9 cellular contexts compared by ENCODE assay signal in the genomic region with DNA sequence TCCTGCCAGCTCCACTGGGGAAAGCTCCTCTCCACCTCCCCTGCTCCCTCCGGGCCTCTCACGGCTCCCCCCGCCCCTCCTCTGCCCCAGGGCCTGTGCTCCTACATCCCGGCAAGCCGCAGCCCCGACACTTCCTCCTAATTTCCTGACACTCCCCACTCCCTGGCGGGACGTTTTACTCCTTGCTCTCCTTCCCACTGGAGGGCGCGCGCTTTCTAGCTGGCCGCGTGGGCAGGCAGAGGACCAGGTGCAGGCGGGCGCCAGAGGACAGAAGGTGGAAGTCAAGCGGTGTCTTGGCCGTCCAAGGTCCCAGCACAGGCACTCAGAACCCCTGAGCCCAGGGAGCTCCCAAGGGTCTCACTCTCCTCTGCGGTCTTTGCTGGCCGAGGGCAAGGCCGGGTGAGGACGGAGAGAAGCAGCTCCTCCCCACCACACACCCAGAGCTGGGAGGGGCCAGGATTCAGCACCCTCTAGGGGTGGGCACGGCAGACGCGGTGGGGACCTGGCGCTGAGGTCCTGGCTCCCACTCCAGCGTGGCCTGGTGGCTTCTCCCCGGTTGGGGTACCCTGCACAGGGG. TPM values are rescaled to one million over a fixed set of nuclear protein-coding genes. Genes with fewer than 3 reads are reported as not detected.
DNase-seq lines count a peak whose midpoint lies in the region; FAIRE-seq and TF ChIP-seq lines count a peak whose summit lies in the region.
"Had no signal": no experiment of that assay in that cellular context is flagged by ENCODE, and none has a peak within 500 bp of the region (broad histone marks: within the 10 kb centered on the region; RNA-seq: fewer than 3 reads in every experiment).

No MANE protein-coding gene starts in this region.

- H4K8ac ChIP-seq in H1 (ENCODE audit: extremely low read depth, insufficient read depth, low read length), result no peak overlapping the region; the same call in 1 of the 2 replicates
- H4K8ac ChIP-seq in mesenchymal stem cell (ENCODE audit: low read length), result peak overlapping the region; percentile 94

- no peaks in the 10 kb centered on the region for H3K9me3 ChIP-seq in Peyer's patch
- no peaks in the 10 kb centered on the region for H3K9me3 ChIP-seq in H1 (ENCODE audit: insufficient read depth in 2 of 2, low read depth in 1 of 2, low read length in 1 of 2)
- no peaks in the 10 kb centered on the region for H3K9me3 ChIP-seq in mesenchymal stem cell (ENCODE audit: control insufficient read depth, low read length)

- CTCF ChIA-PET in H1 (lab: Charles Lee; ENCODE audit: partially characterized antibody), result interaction anchor here (1.0 to 4.5 kb wide), 11 partner anchors 10 to 114 kb away, joined by 3 to 24 read pairs (median 5); partner anchors contain the start of gene ADAM8

- H2AFZ ChIP-seq in H1 (ENCODE audit: low read length) (peak overlapping the region; percentile 48; the same call in 1 of the 2 replicates), mesenchymal stem cell (ENCODE audit: low read depth, low read length) (peak overlapping the region; percentile 20)

- H3K4me2 ChIP-seq in H1 (ENCODE audit: insufficient read depth in 1 of 2, low read depth in 2 of 2, low read length in 2 of 2) (peak overlapping the region; percentile 49 to 81), mesenchymal stem cell (ENCODE audit: low read length, poor library complexity, severe bottlenecking) (peak overlapping the region; percentile 60)

- 12% methylated on average over 26 of the region's 27 CpGs; no CpG with 5 or more reads in 1 of the 2 experiments for WGBS in H1 (ENCODE audit: extremely low coverage in 1 of 2, insufficient coverage in 1 of 2, insufficient read length in 1 of 2, insufficient replicate concordance in 2 of 2, low coverage in 1 of 2, low lambda C conversion rate in 2 of 2, missing lambda C conversion rate in 1 of 2), 2 experiments
- 8% methylated on average over 27 of the region's 27 CpGs for WGBS in mesenchymal stem cell

- H2AK5ac ChIP-seq in H1 (ENCODE audit: low read depth, low read length) (no peak overlapping the region), mesenchymal stem cell (ENCODE audit: low read length, severe bottlenecking) (no peak overlapping the region)

- peak overlapping the region; percentile 37 for H4K5ac ChIP-seq in H1 (ENCODE audit: insufficient read length, low read depth, low read length)

- H3K9ac ChIP-seq in H1 (replicated peaks in 1 of 4; ENCODE audit: extremely low read depth in 1 of 4, low read depth in 3 of 4, low read length in 3 of 4) (no peak overlapping the region), mesenchymal stem cell (ENCODE audit: low read length) (peak overlapping the region; percentile 5)

- peak overlapping the region; percentile 68 for H4K91ac ChIP-seq in H1 (replicated peaks; ENCODE audit: insufficient read length, low read length)
- H4K91ac ChIP-seq in mesenchymal stem cell (ENCODE audit: low read length), result peak overlapping the region; percentile 84

- H2BK120ac ChIP-seq in H1 (replicated peaks; ENCODE audit: low read depth, low read length) (no peak overlapping the region), mesenchymal stem cell (ENCODE audit: low read depth, low read length) (no peak overlapping the region)

- H3K14ac ChIP-seq in H1 (ENCODE audit: insufficient read length) (no peak overlapping the region), mesenchymal stem cell (ENCODE audit: low read length in 2 of 2) (peak overlapping the region in 1 of 2 experiments; percentile 79)

- H4K20me1 ChIP-seq in H1 (replicated peaks in 1 of 2; ENCODE audit: control insufficient read depth in 1 of 2, insufficient read depth in 2 of 2, low read length in 2 of 2), result peaks cover 0 to 3% of the 10 kb centered on the region in 2 experiments

- FAIRE-seq in GM18507 (lab: Jason Lieb, UNC) (peak; percentile 62), H1 (lab: Jason Lieb, UNC) (no peak)
- FAIRE-seq: islet of Langerhans had no signal

- no peak overlapping the region for H3K56ac ChIP-seq in H1 (replicated peaks; ENCODE audit: insufficient read length, low read depth, low read length)

- peak overlapping the region; percentile 76; the same call in 1 of the 2 replicates for H2BK5ac ChIP-seq in H1 (ENCODE audit: low read depth, low read length)
- H2BK5ac ChIP-seq in mesenchymal stem cell (ENCODE audit: low read depth, low read length, poor library complexity, severe bottlenecking), result no peak overlapping the region

- peaks cover 7% of the 10 kb centered on the region; the same call in 1 of the 2 replicates for H3K23me2 ChIP-seq in H1 (ENCODE audit: low read depth, low read length)

- peak; percentile 2 for TF ChIP-seq CTCF in AG09309 (IDR thresholded peaks at IDR 0.05; ENCODE audit: control insufficient read depth, insufficient read depth, low read depth, low read length, missing control alignments)
- TF ChIP-seq CTCF in Peyer's patch (IDR thresholded peaks at IDR 0.05), result peak in 4 of 6 experiments; percentile 25 to 49 (median 37)
- TF ChIP-seq CTCF in H1 (IDR thresholded peaks at IDR 0.05; ENCODE audit: control extremely low read depth in 1 of 3, insufficient read depth in 1 of 3, low read depth in 1 of 3, low read length in 3 of 3), result peak in 2 of 3 experiments; percentile 10 to 21; a peak in 2 of 4 replicates

- H3K27me3 ChIP-seq in Peyer's patch (no peaks in the 10 kb centered on the region), H1 (replicated peaks in 1 of 4; ENCODE audit: control insufficient read depth in 3 of 4, extremely low read depth in 1 of 4, insufficient read depth in 3 of 4, low read length in 3 of 4) (peaks cover 0 to 5% (median 4%) of the 10 kb centered on the region in 4 experiments; a peak in 6 of 7 replicates), mesenchymal stem cell (ENCODE audit: control insufficient read depth in 1 of 2, insufficient read depth in 1 of 2, low read length in 2 of 2) (no peaks in the 10 kb centered on the region)

- DNase-seq in AG09309 (ENCODE audit: low read depth) (no peak), GM18507 (ENCODE audit: extremely low spot score, insufficient read length, low read depth) (no peak), Peyer's patch (peak; percentile 73 to 87 (median 84)), H1 (ENCODE audit: low read depth in 1 of 2, low spot score in 2 of 2) (peak in 1 of 2 experiments; percentile 79), mesenchymal stem cell (peak; percentile 48), AG08396 (ENCODE audit: low spot score) (no peak), NOMO-1 treated with DMSO at 0.1 percent for 48 hours (lab: John Stamatoyannopoulos, UW; ENCODE audit: unreplicated experiment) (no peak), AG08395 (ENCODE audit: low spot score) (no peak)

- 0 out of 2 replicates have a peak overlapping the region, but pooled peaks have one; percentile 21 for H2BK20ac ChIP-seq in H1 (ENCODE audit: low read length)

- H3K79me2 ChIP-seq in H1 (ENCODE audit: control insufficient read depth in 1 of 2, insufficient read depth in 2 of 2, low read length in 2 of 2), result no peaks in the 10 kb centered on the region

- H3K23ac ChIP-seq in H1 (ENCODE audit: insufficient read length), result no peak overlapping the region
- H3K23ac ChIP-seq in mesenchymal stem cell (ENCODE audit: low read length in 2 of 2), result no peak overlapping the region

- H3K27ac ChIP-seq in Peyer's patch, result peak overlapping the region; percentile 30 to 66 (median 56)
- H3K27ac ChIP-seq in H1 (ENCODE audit: low read depth, low read length), result no peak overlapping the region
- H3K27ac ChIP-seq in mesenchymal stem cell (ENCODE audit: low read length, poor library complexity, severe bottlenecking), result no peak overlapping the region

- POLR2A ChIA-PET in H1 (lab: Charles Lee; ENCODE audit: partially characterized antibody), result interaction anchor here (0.7 to 2.5 kb wide), 7 partner anchors 10 to 57 kb away, joined by 3 to 11 read pairs (median 3); no protein-coding TSS in a partner anchor

- peaks cover 7 to 47% (median 29%) of the 10 kb centered on the region in 4 donors for H3K4me1 ChIP-seq in Peyer's patch
- H3K4me1 ChIP-seq in H1 (replicated peaks in 1 of 4; ENCODE audit: control insufficient read depth in 3 of 4, insufficient read depth in 4 of 4, low read length in 3 of 4), result peaks cover 0 to 19% (median 11%) of the 10 kb centered on the region in 4 experiments; a peak in 5 of 7 replicates
- H3K4me1 ChIP-seq in mesenchymal stem cell (ENCODE audit: control insufficient read depth, insufficient read depth, low read depth, low read length), result peaks cover 44% of the 10 kb centered on the region

- H2BK12ac ChIP-seq in H1 (ENCODE audit: low read depth, low read length) (no peak overlapping the region), mesenchymal stem cell (ENCODE audit: low read length in 2 of 2) (peak overlapping the region; percentile 79 to 98)

- H3K36me3 ChIP-seq in Peyer's patch (no peaks in the 10 kb centered on the region), H1 (ENCODE audit: control insufficient read depth in 2 of 4, insufficient read depth in 4 of 4, low read length in 3 of 4) (no peaks in the 10 kb centered on the region), mesenchymal stem cell (ENCODE audit: control insufficient read depth in 1 of 2, insufficient read depth in 2 of 2, low read depth in 1 of 2, low read length in 2 of 2) (no peaks in the 10 kb centered on the region)

- TF ChIP-seq POLR2A in Peyer's patch (IDR thresholded peaks at IDR 0.05) (no peak), H1 (IDR thresholded peaks at IDR 0.05; ENCODE audit: control extremely low read depth in 1 of 2, low read depth in 2 of 2, low read length in 2 of 2) (no peak)

- H3K4me3 ChIP-seq in AG09309 (ENCODE audit: control insufficient read depth, low read depth, low read length) (no peak overlapping the region), Peyer's patch (peak overlapping the region in 3 of 4 donors; percentile 22 to 39 (median 30)), H1 (ENCODE audit: extremely low read depth in 1 of 4, insufficient read depth in 2 of 4, low read depth in 3 of 4, low read length in 4 of 4) (peak overlapping the region; percentile 0 to 57 (median 32); a peak in 7 of 8 replicates), mesenchymal stem cell (ENCODE audit: insufficient read depth in 1 of 2, low read depth in 1 of 2, low read length in 2 of 2) (peak overlapping the region; percentile 26 to 35)

- H3K18ac ChIP-seq in H1 (ENCODE audit: extremely low read depth, low read length) (peak overlapping the region; percentile 7), mesenchymal stem cell (ENCODE audit: low read depth in 1 of 2, low read length in 2 of 2) (peak overlapping the region; percentile 52 to 94)

- H3K4ac ChIP-seq in H1 (replicated peaks; ENCODE audit: insufficient read length, low read depth, low read length), result no peak overlapping the region
- H3K4ac ChIP-seq in mesenchymal stem cell (ENCODE audit: low read depth in 1 of 2, low read length in 2 of 2), result peak overlapping the region in 1 of 2 experiments; percentile 32

- TF ChIP-seq RAD21 in H1 (IDR thresholded peaks at IDR 0.05 in 1 of 2, conservative IDR thresholded peaks at IDR 0.05 in 1 of 2; ENCODE audit: low read depth in 2 of 2, low read length in 2 of 2), result peak; percentile 11 to 24

- TF ChIP-seq EP300 in H1 (IDR thresholded peaks at IDR 0.05; ENCODE audit: borderline replicate concordance in 1 of 2, low read depth in 2 of 2, low read length in 2 of 2), result no peak

- H3K79me1 ChIP-seq in H1 (ENCODE audit: low read depth, low read length), result no peaks in the 10 kb centered on the region
- H3K79me1 ChIP-seq in mesenchymal stem cell (replicated peaks; ENCODE audit: low read length, poor library complexity, severe bottlenecking), result no peaks in the 10 kb centered on the region

- H2BK15ac ChIP-seq in H1 (ENCODE audit: low read length) (no peak overlapping the region), mesenchymal stem cell (ENCODE audit: low read depth, poor library complexity, severe bottlenecking) (peak overlapping the region; percentile 86)

RNA-seq across cellular contexts. Expression of gene ADAM8, which starts 19.1 kb away (rescaled TPM):
- total RNA-seq in Peyer's patch, result 10 to 100 TPM in 1 of 4 donors, 1 to 10 TPM in 3; 5.4 to 12.4 (median 6.4) TPM
- 4.4 and 4.6 TPM in 2 replicates for total RNA-seq in H1 (2021; fragmentation: NEBNext Ultra II Directional; extraction: Animal tissue kit (Norgen Biotek cat#: 25700))
- 4.6 and 6.0 TPM in 2 replicates for polyA plus RNA-seq in H1 (2011; rRNA removed)
- 3.4 TPM for polyA plus RNA-seq in H1 (2011; cell fraction: cytosol; rRNA removed)
- 24.5 TPM for polyA plus RNA-seq in H1 (2011; cell fraction: nucleus; rRNA removed)
- polyA plus RNA-seq in H1 (2012, experiment 1 of 2), result 1.7 to 3.4 TPM (median 2.6 TPM) in 4 replicates
- 1.7 TPM for polyA plus RNA-seq in H1 (2012, experiment 2 of 2)
- 3.5 TPM for polyA plus RNA-seq in H1 (2013, experiment 1 of 2)
- polyA plus RNA-seq in H1 (2013, experiment 2 of 2), result 3.1 TPM
- 2.2 and 2.5 TPM in 2 replicates for polyA minus RNA-seq in H1 (2011; rRNA and poly(A)+ RNA removed)
- 3.8 TPM for polyA minus RNA-seq in H1 (2011; cell fraction: cytosol; rRNA and poly(A)+ RNA removed)
- 10.3 TPM for polyA minus RNA-seq in H1 (2011; cell fraction: nucleus; rRNA and poly(A)+ RNA removed)
- polyA plus RNA-seq in mesenchymal stem cell (2013, experiment 1 of 2), result 0.50 TPM
- 0.41 TPM for polyA plus RNA-seq in mesenchymal stem cell (2013, experiment 2 of 2)

RNA-seq across cellular contexts. Expression of gene VENTX, which starts 19.9 kb away (rescaled TPM):
- under 1 TPM in 1 of 4 donors, not detected in 3; 0.54 TPM for total RNA-seq in Peyer's patch
- total RNA-seq in H1 (2021; fragmentation: NEBNext Ultra II Directional; extraction: Animal tissue kit (Norgen Biotek cat#: 25700)), result 4.7 and 5.6 TPM in 2 replicates
- 5.6 and 7.8 TPM in 2 replicates for polyA plus RNA-seq in H1 (2011; rRNA removed)
- 4.6 TPM for polyA plus RNA-seq in H1 (2011; cell fraction: cytosol; rRNA removed)
- polyA plus RNA-seq in H1 (2011; cell fraction: nucleus; rRNA removed), result 17.4 TPM
- 3.4 to 5.9 TPM (median 5.1 TPM) in 4 replicates for polyA plus RNA-seq in H1 (2012, experiment 1 of 2)
- 3.8 TPM for polyA plus RNA-seq in H1 (2012, experiment 2 of 2)
- polyA plus RNA-seq in H1 (2013, experiment 1 of 2), result 3.8 TPM
- 3.5 TPM for polyA plus RNA-seq in H1 (2013, experiment 2 of 2)
- polyA minus RNA-seq in H1 (2011; rRNA and poly(A)+ RNA removed), result 1.6 and 1.7 TPM in 2 replicates
- 5.8 TPM for polyA minus RNA-seq in H1 (2011; cell fraction: cytosol; rRNA and poly(A)+ RNA removed)
- 6.0 TPM for polyA minus RNA-seq in H1 (2011; cell fraction: nucleus; rRNA and poly(A)+ RNA removed)
- polyA plus RNA-seq in mesenchymal stem cell (2013, experiment 1 of 2), result not detected
- polyA plus RNA-seq in mesenchymal stem cell (2013, experiment 2 of 2), result not detected

RNA-seq across cellular contexts. Expression of gene UTF1, which starts 27.6 kb away (rescaled TPM):
- total RNA-seq in Peyer's patch, result not detected
- 21.7 and 21.8 TPM in 2 replicates for total RNA-seq in H1 (2021; fragmentation: NEBNext Ultra II Directional; extraction: Animal tissue kit (Norgen Biotek cat#: 25700))
- polyA plus RNA-seq in H1 (2011; rRNA removed), result 0.47 and 0.97 TPM in 2 replicates
- 0.56 TPM for polyA plus RNA-seq in H1 (2011; cell fraction: cytosol; rRNA removed)
- polyA plus RNA-seq in H1 (2011; cell fraction: nucleus; rRNA removed), result 3.0 TPM
- 4.6 to 12.2 TPM (median 10.6 TPM) in 4 replicates for polyA plus RNA-seq in H1 (2012, experiment 1 of 2)
- 0.80 TPM for polyA plus RNA-seq in H1 (2012, experiment 2 of 2)
- 23.8 TPM for polyA plus RNA-seq in H1 (2013, experiment 1 of 2)
- polyA plus RNA-seq in H1 (2013, experiment 2 of 2), result 24.8 TPM
- polyA minus RNA-seq in H1 (2011; rRNA and poly(A)+ RNA removed), result not detected in 2 replicates
- 6.3 TPM for polyA minus RNA-seq in H1 (2011; cell fraction: cytosol; rRNA and poly(A)+ RNA removed)
- 4.3 TPM for polyA minus RNA-seq in H1 (2011; cell fraction: nucleus; rRNA and poly(A)+ RNA removed)
- polyA plus RNA-seq in mesenchymal stem cell (2013, experiment 1 of 2), result not detected
- polyA plus RNA-seq in mesenchymal stem cell (2013, experiment 2 of 2), result not detected

RNA-seq across cellular contexts. Expression of gene TUBGCP2, which starts 51.1 kb away (rescaled TPM):
- total RNA-seq in Peyer's patch, result 10 to 100 TPM; 40.1 to 85.0 (median 67.8) TPM
- 51.9 and 54.2 TPM in 2 replicates for total RNA-seq in H1 (2021; fragmentation: NEBNext Ultra II Directional; extraction: Animal tissue kit (Norgen Biotek cat#: 25700))
- polyA plus RNA-seq in H1 (2011; rRNA removed), result 34.9 and 43.9 TPM in 2 replicates
- polyA plus RNA-seq in H1 (2011; cell fraction: cytosol; rRNA removed), result 37.4 TPM
- 90.0 TPM for polyA plus RNA-seq in H1 (2011; cell fraction: nucleus; rRNA removed)
- polyA plus RNA-seq in H1 (2012, experiment 1 of 2), result 34.7 to 46.0 TPM (median 39.6 TPM) in 4 replicates
- polyA plus RNA-seq in H1 (2012, experiment 2 of 2), result 59.6 TPM
- polyA plus RNA-seq in H1 (2013, experiment 1 of 2), result 29.0 TPM
- polyA plus RNA-seq in H1 (2013, experiment 2 of 2), result 30.8 TPM
- polyA minus RNA-seq in H1 (2011; rRNA and poly(A)+ RNA removed), result 37.1 and 40.7 TPM in 2 replicates
- polyA minus RNA-seq in H1 (2011; cell fraction: cytosol; rRNA and poly(A)+ RNA removed), result 26.8 TPM
- polyA minus RNA-seq in H1 (2011; cell fraction: nucleus; rRNA and poly(A)+ RNA removed), result 44.3 TPM
- 36.2 TPM for polyA plus RNA-seq in mesenchymal stem cell (2013, experiment 1 of 2)
- polyA plus RNA-seq in mesenchymal stem cell (2013, experiment 2 of 2), result 35.4 TPM

RNA-seq across cellular contexts. Expression of gene ZNF511, which starts 51.1 kb away (rescaled TPM):
- total RNA-seq in Peyer's patch, result 10 to 100 TPM; 25.7 to 42.9 (median 30.5) TPM
- 64.5 and 71.7 TPM in 2 replicates for total RNA-seq in H1 (2021; fragmentation: NEBNext Ultra II Directional; extraction: Animal tissue kit (Norgen Biotek cat#: 25700))
- 55.4 and 70.5 TPM in 2 replicates for polyA plus RNA-seq in H1 (2011; rRNA removed)
- polyA plus RNA-seq in H1 (2011; cell fraction: cytosol; rRNA removed), result 50.7 TPM
- polyA plus RNA-seq in H1 (2011; cell fraction: nucleus; rRNA removed), result 74.1 TPM
- 46.7 to 71.7 TPM (median 59.4 TPM) in 4 replicates for polyA plus RNA-seq in H1 (2012, experiment 1 of 2)
- 86.3 TPM for polyA plus RNA-seq in H1 (2012, experiment 2 of 2)
- polyA plus RNA-seq in H1 (2013, experiment 1 of 2), result 42.1 TPM
- polyA plus RNA-seq in H1 (2013, experiment 2 of 2), result 37.2 TPM
- polyA minus RNA-seq in H1 (2011; rRNA and poly(A)+ RNA removed), result 25.8 and 35.1 TPM in 2 replicates
- 18.7 TPM for polyA minus RNA-seq in H1 (2011; cell fraction: cytosol; rRNA and poly(A)+ RNA removed)
- 26.4 TPM for polyA minus RNA-seq in H1 (2011; cell fraction: nucleus; rRNA and poly(A)+ RNA removed)
- polyA plus RNA-seq in mesenchymal stem cell (2013, experiment 1 of 2), result 17.8 TPM
- 17.9 TPM for polyA plus RNA-seq in mesenchymal stem cell (2013, experiment 2 of 2)

Comparison
In these comparisons a context has a peak if more than half of its experiments do, and no peak if none do; other contexts are left out.
1. DNase-seq: peak in Peyer's patch (3 of 3) and mesenchymal stem cell (single experiment); none in AG09309 (single experiment), GM18507 (single experiment), AG08396 (single experiment), NOMO-1 treated with DMSO at 0.1 percent for 48 hours (single experiment) and AG08395 (single experiment).
2. H3K27ac ChIP-seq: peak in Peyer's patch (4 of 4); none in H1 (single experiment) and mesenchymal stem cell (single experiment).
3. RNA of gene UTF1, which starts 27.6 kb away (total RNA-seq): 21.7 to 21.8 TPM in H1; not detected in Peyer's patch; every median in the first group is over 10 times any median in the second.
4. Peak in every context shown above with its lines, with median percentiles within 50 percentile points of each other: CTCF ChIP-seq.